Comparison of ENCODE assay signal across 16 cellular contexts in genomic region chr16:50526249-50526648, GRCh38. TPM values are rescaled to one million over a fixed set of nuclear protein-coding genes. Genes with fewer than 3 reads are reported as not detected.
DNase-seq lines count a peak whose midpoint lies in the region; ATAC-seq and TF ChIP-seq lines count a peak whose summit lies in the region.
"Had no signal": no experiment of that assay in that cellular context is flagged by ENCODE, and none has a peak within 500 bp of the region (broad histone marks: within the 10 kb centered on the region; RNA-seq: fewer than 3 reads in every experiment).

No MANE protein-coding gene starts in this region.

- no peak overlapping the region for H2BK20ac ChIP-seq in H9 (ENCODE audit: low read depth, low read length, poor library complexity, severe bottlenecking)

- H4K5ac ChIP-seq in H9 (ENCODE audit: insufficient read length, low read depth, low read length), result no peak overlapping the region

- H4K8ac ChIP-seq in H9 (replicated peaks; ENCODE audit: insufficient read length, low read depth, low read length), result no peak overlapping the region

- peak; percentile 12 for DNase-seq in H9
- DNase-seq in ecto neural progenitor cell (ENCODE audit: low spot score), result peak; percentile 7
- DNase-seq in osteocyte (ENCODE audit: extremely low spot score, unreplicated experiment), result peak; percentile 66
- peak; percentile 16 to 82 for DNase-seq in vagina (ENCODE audit: extremely low spot score in 2 of 2)
- DNase-seq: BE2C; CD4-positive, alpha-beta memory T cell; DMS153; DMS79 treated with DMSO at 0.1 percent for 48 hours; EL; GOT3 had no signal

- no peaks in the 10 kb centered on the region for H3K23me2 ChIP-seq in H9 (ENCODE audit: insufficient read length, low read depth, low read length, poor library complexity, severe bottlenecking)

- H3K27me3 ChIP-seq in H9 (ENCODE audit: insufficient read depth, low read length), result no peaks in the 10 kb centered on the region
- no peaks in the 10 kb centered on the region for H3K27me3 ChIP-seq in vagina
- H3K27me3 ChIP-seq: BE2C had no signal

- no peak overlapping the region for H4K91ac ChIP-seq in H9 (ENCODE audit: insufficient read length, low read depth, low read length)

- H4K20me1 ChIP-seq in H9 (ENCODE audit: control insufficient read depth, insufficient read depth, insufficient read length), result no peaks in the 10 kb centered on the region

- TF ChIP-seq CTCF in H9 (conservative IDR thresholded peaks at IDR 0.05) (no peak), osteocyte (IDR thresholded peaks at IDR 0.05) (no peak), vagina (IDR thresholded peaks at IDR 0.05) (no peak)

- TF ChIP-seq POLR2A in vagina (IDR thresholded peaks at IDR 0.05), result no peak

- ATAC-seq in GM19452 (IDR thresholded peaks at IDR 0.05; ENCODE audit: unreplicated experiment) (no peak), GM19397 (IDR thresholded peaks at IDR 0.05; ENCODE audit: unreplicated experiment) (no peak)
- ATAC-seq: A549 had no signal

- H3K9me3 Mint-ChIP-seq in H9 (peaks cover 18 to 20% of the 10 kb centered on the region in 2 experiments; a peak in 4 of 5 replicates), osteocyte (ENCODE audit: unreplicated experiment) (peaks cover 17% of the 10 kb centered on the region)

- no peak overlapping the region for H3K23ac ChIP-seq in H9 (ENCODE audit: insufficient read length, low read depth, low read length)

- H3K4me3 Mint-ChIP-seq in H9, result no peak overlapping the region
- no peak overlapping the region for H3K4me3 Mint-ChIP-seq in osteocyte (ENCODE audit: unreplicated experiment)
- H3K4me3 Mint-ChIP-seq: CD4-positive, alpha-beta memory T cell had no signal

- no peak overlapping the region for H2AFZ ChIP-seq in H9 (ENCODE audit: low read length)

- H3K4me1 ChIP-seq in H9 (ENCODE audit: insufficient read depth, low read length), result no peaks in the 10 kb centered on the region
- no peaks in the 10 kb centered on the region for H3K4me1 ChIP-seq in vagina
- H3K4me1 ChIP-seq: A549, BE2C, HAP-1 had no signal

- no peak overlapping the region for H3K9ac ChIP-seq in H9 (ENCODE audit: extremely low read depth, insufficient read length, low read length)

- H2BK12ac ChIP-seq in H9 (ENCODE audit: insufficient read length, low read depth, low read length), result no peak overlapping the region

- no peak overlapping the region for H2AK5ac ChIP-seq in H9 (ENCODE audit: insufficient read length, low read length)

- WGBS in H9 (ENCODE audit: extremely low coverage, insufficient read length, low lambda C conversion rate), result no CpG with 5 or more reads among the region's 4 CpGs

- H3K4me1 Mint-ChIP-seq in H9 (peaks cover 5 to 6% of the 10 kb centered on the region in 2 experiments), osteocyte (ENCODE audit: unreplicated experiment) (no peaks in the 10 kb centered on the region)
- H3K4me1 Mint-ChIP-seq: CD4-positive, alpha-beta memory T cell had no signal

- H3K27ac Mint-ChIP-seq in H9, result no peak overlapping the region
- H3K27ac Mint-ChIP-seq in osteocyte (ENCODE audit: unreplicated experiment), result no peak overlapping the region

- H3K4ac ChIP-seq in H9 (ENCODE audit: low read depth, low read length), result no peak overlapping the region

- no peak overlapping the region for H3K27ac ChIP-seq in H9 (ENCODE audit: insufficient read length, low read depth, low read length)
- H3K27ac ChIP-seq in vagina, result no peak overlapping the region
- H3K27ac ChIP-seq: A549, C4-2B, HL-60 had no signal

- H3K4me3 ChIP-seq in vagina, result no peak overlapping the region
- H3K4me3 ChIP-seq: A549, HAP-1 had no signal

- intact Hi-C loops in vagina (cut with DNase I), result no loop called here

- H3K79me2 ChIP-seq in H9 (ENCODE audit: insufficient read depth, low read length), result no peaks in the 10 kb centered on the region

- H3K56ac ChIP-seq in H9 (ENCODE audit: insufficient read length, low read depth, low read length), result no peak overlapping the region

- peaks cover 38% of the 10 kb centered on the region for H3K27me3 Mint-ChIP-seq in H9 (ENCODE audit: low read depth)
- H3K27me3 Mint-ChIP-seq in osteocyte (ENCODE audit: unreplicated experiment), result no peaks in the 10 kb centered on the region

- no peaks in the 10 kb centered on the region for H3K79me1 ChIP-seq in H9 (ENCODE audit: insufficient read depth, low read depth, low read length, poor library complexity, severe bottlenecking)

- H3K36me3 ChIP-seq in vagina, result no peaks in the 10 kb centered on the region
- H3K36me3 ChIP-seq: BE2C, HAP-1 had no signal

- no peak overlapping the region for H3T11ph ChIP-seq in H9 (ENCODE audit: low read length)

- H2BK15ac ChIP-seq in H9 (ENCODE audit: low read depth, low read length), result no peak overlapping the region

- H3K9me3 ChIP-seq in H9 (ENCODE audit: control insufficient read depth, low read depth, low read length), result no peaks in the 10 kb centered on the region
- H3K9me3 ChIP-seq in vagina, result no peaks in the 10 kb centered on the region
- H3K9me3 ChIP-seq: BE2C had no signal

- no peak overlapping the region for H3K18ac ChIP-seq in H9 (ENCODE audit: insufficient read length, low read depth, low read length)

- H3K4me2 ChIP-seq in H9 (ENCODE audit: insufficient read depth, insufficient read length, low read length), result no peak overlapping the region
- H3K4me2 ChIP-seq: A549 had no signal

- H3K36me3 Mint-ChIP-seq in H9 (ENCODE audit: insufficient read depth in 1 of 3, low read depth in 3 of 3) (no peaks in the 10 kb centered on the region; a peak in 2 of 7 replicates), osteocyte (ENCODE audit: unreplicated experiment) (no peaks in the 10 kb centered on the region)

- no peak overlapping the region for H2BK120ac ChIP-seq in H9 (ENCODE audit: low read depth, low read length, poor library complexity, severe bottlenecking)

- H2BK5ac ChIP-seq in H9 (ENCODE audit: insufficient read length, low read length), result no peak overlapping the region

- no peak overlapping the region for H3K14ac ChIP-seq in H9 (ENCODE audit: insufficient read depth, low read length)

RNA-seq across cellular contexts. Expression of gene NKD1, which starts 21.9 kb away (rescaled TPM):
- total RNA-seq in H9 (2021) (1.9 and 3.7 TPM in 2 replicates), osteocyte (0.43 and 0.63 TPM in 2 replicates), vagina (1.7 TPM)

Comparison
In these comparisons a context has a peak if more than half of its experiments do, and no peak if none do; other contexts are left out.
1. DNase-seq: peak in every context shown above with its lines; median percentile 66 in osteocyte; 49 in vagina; 12 in H9; 7 in ecto neural progenitor cell.